In genomic region chr2:27370816-27371620, GRCh38 we compare ENCODE assay signal across 8 cellular contexts. TPM values are rescaled to one million over a fixed set of nuclear protein-coding genes. Genes with fewer than 3 reads are reported as not detected.
DNase-seq lines count a peak whose midpoint lies in the region; ATAC-seq, FAIRE-seq and TF ChIP-seq lines count a peak whose summit lies in the region.

No MANE protein-coding gene starts in this region.

- no peaks in the 10 kb centered on the region for H3K9me3 Mint-ChIP-seq in CD8-positive, alpha-beta T cell
- H3K9me3 Mint-ChIP-seq in MCF 10A (ENCODE audit: unreplicated experiment), result no peaks in the 10 kb centered on the region

- TF ChIP-seq CTCF in CD8-positive, alpha-beta T cell (IDR thresholded peaks at IDR 0.05), result no peak
- TF ChIP-seq CTCF in MCF 10A (IDR thresholded peaks at IDR 0.05; ENCODE audit: unreplicated experiment), result no peak
- no peak for TF ChIP-seq CTCF in kidney (IDR thresholded peaks at IDR 0.05; ENCODE audit: borderline replicate concordance, extremely low read depth, insufficient read depth)

- no peak for ATAC-seq in CD8-positive, alpha-beta T cell
- peak; percentile 17 for ATAC-seq in HG03342 (IDR thresholded peaks at IDR 0.05; ENCODE audit: unreplicated experiment)

- H3K4me1 ChIP-seq in CD8-positive, alpha-beta T cell (ENCODE audit: insufficient read depth, low read length), result peaks cover 35% of the 10 kb centered on the region
- H3K4me1 ChIP-seq in kidney (ENCODE audit: control insufficient read depth in 1 of 2, insufficient read depth in 1 of 2, low read depth in 1 of 2, low read length in 2 of 2), result peaks cover 15 to 16% of the 10 kb centered on the region in 2 donors

- POLR2A ChIA-PET in CD8-positive, alpha-beta T cell (lab: Charles Lee), result interaction anchor here (1.1 to 4.0 kb wide), 7 partner anchors 9 to 58 kb away, joined by 3 to 50 read pairs (median 13); partner anchors contain the start of genes GTF3C2, NRBP1, PPM1G and ZNF513
- POLR2A ChIA-PET in MCF 10A (lab: Yijun Ruan, JAX), result interaction anchor here (0.6 to 7.8 kb wide), 20 partner anchors 8 to 308 kb away, joined by 3 to 148 read pairs (median 4); partner anchors contain the start of genes ATRAID, CCDC121, GPN1 and GTF3C2

- peak overlapping the region; percentile 96 for H3K4me3 Mint-ChIP-seq in CD8-positive, alpha-beta T cell
- H3K4me3 Mint-ChIP-seq in MCF 10A (ENCODE audit: unreplicated experiment), result peak overlapping the region; percentile 86

- peaks cover 37% of the 10 kb centered on the region for H3K4me1 Mint-ChIP-seq in CD8-positive, alpha-beta T cell (ENCODE audit: low read depth)
- peaks cover 21% of the 10 kb centered on the region for H3K4me1 Mint-ChIP-seq in MCF 10A (ENCODE audit: insufficient read depth, unreplicated experiment)

- DNase-seq in CD8-positive, alpha-beta T cell, result peak in 2 of 7 experiments; percentile 33 to 36
- DNase-seq in GM19239 (ENCODE audit: insufficient read length, low spot score) (peak; percentile 24), SIG-M5 (lab: John Stamatoyannopoulos, UW) (peak; percentile 72), MCF 10A (ENCODE audit: unreplicated experiment) (peak; percentile 33), kidney (peak; percentile 76), NCI-H1694 treated with DMSO at 0.1 percent for 48 hours (lab: John Stamatoyannopoulos, UW) (no peak)
- peak; percentile 26 for DNase-seq in stimulated activated CD4-positive, alpha-beta T cell treated with anti-CD3 and anti-CD28 coated beads, Interleukin-4, amount 100 ng/mL, for 1 hour

- no peaks in the 10 kb centered on the region for H3K9me3 ChIP-seq in CD8-positive, alpha-beta T cell (ENCODE audit: low read length)
- no peaks in the 10 kb centered on the region for H3K9me3 ChIP-seq in kidney (ENCODE audit: control insufficient read depth in 1 of 2, low read length in 2 of 2)

- no TSS peak for BruUV-seq in MCF 10A (replicated peaks; lab: Mats Ljungman, UMichigan)

- FAIRE-seq in GM19239 (lab: Jason Lieb, UNC) (peak; percentile 74), kidney (lab: Jason Lieb, UNC) (no peak)

- peaks cover 43% of the 10 kb centered on the region for H3K36me3 ChIP-seq in CD8-positive, alpha-beta T cell (ENCODE audit: insufficient read depth, low read length)
- peaks cover 36 to 49% of the 10 kb centered on the region in 2 donors for H3K36me3 ChIP-seq in kidney (ENCODE audit: control insufficient read depth in 1 of 2, insufficient read depth in 2 of 2, low read length in 2 of 2)

- intact Hi-C loops in CD8-positive, alpha-beta T cell (cut with DNase I, micrococcal nuclease), result loop anchor here (1.0 to 10.0 kb wide), 15 partner anchors 9 to 319 kb away; partner anchors contain the start of genes CCDC121 (in 2 of the 2), GPN1 (in 2 of the 2), GTF3C2 (in 2 of the 2) and IFT172 (in 2 of the 2)
- intact Hi-C loops in MCF 10A (cut with micrococcal nuclease) (loop anchor here (1.0 kb wide), 3 partner anchors 9 to 50 kb away; partner anchors contain the start of gene ZNF513), kidney (cut with DNase I) (no loop called here)

- H3K9ac ChIP-seq in kidney (ENCODE audit: low read length in 2 of 2), result peak overlapping the region; percentile 87 to 91

- H3K4me3 ChIP-seq in CD8-positive, alpha-beta T cell (ENCODE audit: low read depth, low read length), result peak overlapping the region; percentile 88
- peak overlapping the region; percentile 94 to 97 for H3K4me3 ChIP-seq in kidney (ENCODE audit: low read length in 2 of 2)

- H3K27me3 Mint-ChIP-seq in CD8-positive, alpha-beta T cell (ENCODE audit: low read depth), result no peaks in the 10 kb centered on the region
- no peaks in the 10 kb centered on the region for H3K27me3 Mint-ChIP-seq in MCF 10A (ENCODE audit: insufficient read depth, unreplicated experiment)

- CTCF ChIA-PET in CD8-positive, alpha-beta T cell (lab: Charles Lee), result interaction anchor here (1.4 to 3.4 kb wide), 3 partner anchors 9 to 68 kb away, joined by 3 to 12 read pairs (median 11); partner anchors contain the start of genes NRBP1 and ZNF513
- CTCF ChIA-PET in MCF 10A (lab: Yijun Ruan, JAX), result interaction anchor here (0.5 to 5.7 kb wide), 5 partner anchors 8 to 60 kb away, joined by 3 to 47 read pairs (median 4); partner anchors contain the start of genes GTF3C2, MPV17 and ZNF513

- H3K27ac Mint-ChIP-seq in CD8-positive, alpha-beta T cell, result peak overlapping the region; percentile 96
- peak overlapping the region; percentile 81 for H3K27ac Mint-ChIP-seq in MCF 10A (ENCODE audit: low read depth, unreplicated experiment)

- H3K27ac ChIP-seq in CD8-positive, alpha-beta T cell (ENCODE audit: low read depth, low read length), result peak overlapping the region; percentile 76
- H3K27ac ChIP-seq in kidney (ENCODE audit: low read depth in 2 of 2, low read length in 2 of 2), result peak overlapping the region; percentile 82 to 83

- peaks cover 72% of the 10 kb centered on the region for H3K36me3 Mint-ChIP-seq in CD8-positive, alpha-beta T cell
- H3K36me3 Mint-ChIP-seq in MCF 10A (ENCODE audit: insufficient read depth, unreplicated experiment), result peaks cover 64% of the 10 kb centered on the region

- no peaks in the 10 kb centered on the region for H3K27me3 ChIP-seq in CD8-positive, alpha-beta T cell (ENCODE audit: insufficient read depth, low read length)

RNA-seq across cellular contexts. Expression of gene SNX17, which starts 0.6 kb away (rescaled TPM):
- total RNA-seq in CD8-positive, alpha-beta T cell, result 10 to 100 TPM; 64.8 to 66.5 TPM
- total RNA-seq in MCF 10A (2022) (101 and 125 TPM in 2 replicates), kidney (98.7 TPM)
- polyA plus RNA-seq in kidney (ENCODE audit: insufficient read depth, low read depth, low replicate concordance), result 115 TPM

RNA-seq across cellular contexts. Expression of gene EIF2B4, which starts 0.9 kb away (rescaled TPM):
- total RNA-seq in CD8-positive, alpha-beta T cell, result 10 to 100 TPM; 39.7 to 39.9 TPM
- total RNA-seq in MCF 10A (2022) (42.7 and 50.1 TPM in 2 replicates), kidney (35.8 TPM)
- polyA plus RNA-seq in kidney (ENCODE audit: insufficient read depth, low read depth, low replicate concordance), result 49.6 TPM

RNA-seq across cellular contexts. Expression of gene ZNF513, which starts 9.5 kb away (rescaled TPM):
- total RNA-seq in CD8-positive, alpha-beta T cell, result 10 to 100 TPM; 19.0 to 21.6 TPM
- total RNA-seq in MCF 10A (2022), result 14.8 and 16.2 TPM in 2 replicates
- total RNA-seq in kidney, result 23.6 TPM
- 18.8 TPM for polyA plus RNA-seq in kidney (ENCODE audit: insufficient read depth, low read depth, low replicate concordance)

RNA-seq across cellular contexts. Expression of gene GTF3C2, which starts 14.5 kb away (rescaled TPM):
- total RNA-seq in CD8-positive, alpha-beta T cell, result 10 to 100 TPM; 52.2 to 56.2 TPM
- total RNA-seq in MCF 10A (2022) (47.5 and 47.8 TPM in 2 replicates), kidney (59.3 TPM)
- polyA plus RNA-seq in kidney (ENCODE audit: insufficient read depth, low read depth, low replicate concordance), result 38.3 TPM

RNA-seq across cellular contexts. Expression of gene PPM1G, which starts 38.4 kb away (rescaled TPM):
- 10 to 100 TPM; 36.4 to 38.5 TPM for total RNA-seq in CD8-positive, alpha-beta T cell
- total RNA-seq in MCF 10A (2022) (85.7 and 123 TPM in 2 replicates), kidney (60.7 TPM)
- 50.7 TPM for polyA plus RNA-seq in kidney (ENCODE audit: insufficient read depth, low read depth, low replicate concordance)
